ENCODE assay signal across 1 cellular context in the genomic region with DNA sequence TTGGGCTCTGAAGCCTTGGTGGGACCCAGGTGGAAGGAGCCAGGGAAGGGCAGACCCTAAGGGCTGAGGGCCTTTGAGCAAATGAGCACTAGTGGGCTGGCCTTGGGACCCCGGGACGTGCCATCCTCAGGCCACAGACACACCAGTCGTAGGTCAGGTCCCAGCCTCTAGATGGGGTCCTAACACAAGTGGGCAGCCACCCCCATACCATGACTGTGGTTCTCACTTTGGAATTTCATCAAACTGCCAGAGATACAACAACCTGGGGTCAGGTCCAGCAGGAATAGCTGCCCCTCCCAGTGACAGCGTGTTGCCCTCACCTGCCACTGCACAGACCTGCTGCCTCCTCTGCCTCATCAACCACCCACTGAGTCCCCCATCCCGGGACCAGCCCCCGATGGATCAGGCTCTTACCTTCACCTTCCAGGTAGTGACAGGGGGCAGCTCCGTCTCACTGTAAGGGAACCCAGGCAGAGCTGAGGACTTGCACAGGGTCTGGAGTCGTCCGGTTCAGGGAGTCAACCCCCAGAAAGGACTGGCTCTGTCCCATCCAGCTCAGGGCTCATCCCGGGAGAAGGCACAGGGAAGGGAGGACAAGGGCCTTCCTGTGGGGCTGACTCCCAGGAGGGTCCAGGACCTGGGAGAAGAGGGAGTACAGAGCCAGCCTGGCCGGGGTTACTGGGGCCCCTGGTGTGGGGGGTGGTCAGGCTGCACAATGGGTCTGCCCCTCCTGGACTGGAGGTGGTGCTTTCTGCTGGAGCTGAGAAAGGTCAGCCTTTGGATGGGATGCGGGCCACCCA.
TF ChIP-seq lines count a peak whose summit lies in the region.

No MANE protein-coding gene starts in this region.

TF ChIP-seq in K562, 482 proteins besides CTCF, POLR2A, EP300 and RAD21 (continued from another document):
- no peak for TF ChIP-seq HBP1 (CRISPR knock-in tag; IDR thresholded peaks at IDR 0.05)
